ENCODE assay signal across 8 cellular contexts in the genomic region with DNA sequence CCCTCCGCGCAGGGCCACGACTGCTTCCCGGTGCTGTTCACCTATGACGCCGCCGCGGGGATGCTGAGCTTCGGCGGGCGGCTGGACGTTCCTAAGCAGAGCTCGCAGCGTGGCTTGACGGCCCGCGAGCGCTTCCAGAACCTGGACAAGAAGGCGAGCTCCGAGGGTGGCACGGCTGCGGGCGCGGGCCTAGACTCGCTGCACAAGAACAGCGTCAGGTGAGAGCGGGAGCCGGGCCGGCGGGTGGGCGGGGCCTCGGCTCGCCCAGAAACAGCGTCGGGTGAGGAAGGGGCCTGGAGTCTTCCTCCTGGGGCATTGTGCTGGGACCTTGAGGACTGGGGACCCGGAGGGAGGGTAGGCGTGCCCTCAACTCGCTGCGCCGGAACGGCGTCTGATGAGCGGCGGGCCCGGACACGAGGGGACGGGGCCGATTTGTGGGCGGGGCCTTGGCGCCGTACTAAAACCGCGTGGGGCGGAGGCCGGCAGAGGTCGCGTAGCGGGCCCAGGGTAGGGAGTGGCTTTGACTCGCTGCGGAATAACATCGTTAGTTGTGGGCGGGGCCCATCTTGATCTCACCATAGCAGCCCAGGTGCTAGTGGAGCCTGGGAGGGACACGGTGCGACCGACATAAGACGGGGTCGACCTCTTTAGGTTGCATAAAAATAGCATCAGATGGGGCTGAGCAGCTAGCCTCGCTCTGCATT. TPM values are rescaled to one million over a fixed set of nuclear protein-coding genes. Genes with fewer than 3 reads are reported as not detected.
DNase-seq lines count a peak whose midpoint lies in the region; ATAC-seq and TF ChIP-seq lines count a peak whose summit lies in the region.

No MANE protein-coding gene starts in this region.

- no peak for ATAC-seq in HG03378 (IDR thresholded peaks at IDR 0.05; ENCODE audit: unreplicated experiment)

- H3K27ac Mint-ChIP-seq in IgD-negative memory B cell: peak overlapping the region; percentile 90 to 96 (median 93)

- H3K36me3 Mint-ChIP-seq in IgD-negative memory B cell: peaks cover 3% of the 10 kb centered on the region

- H3K4me3 Mint-ChIP-seq in IgD-negative memory B cell: peak overlapping the region; percentile 80 to 95 (median 90)

- DNase-seq in GM12865 (ENCODE audit: low read depth): peak; percentile 71
- peak; percentile 74 for DNase-seq in T-helper 9 cell
- peak; percentile 81 for DNase-seq in astrocyte of the hippocampus (ENCODE audit: low read depth, low spot score)
- peak; percentile 83 for DNase-seq in iPS-NIHi7 (ENCODE audit: extremely low spot score)
- DNase-seq in stimulated activated CD4-positive, alpha-beta T cell treated with anti-CD3 and anti-CD28 coated beads, Interleukin-12 subunit alpha, Interleukin-12 subunit beta, amount 100 ng/mL, for 48 hours (ENCODE audit: low read depth in 2 of 3, low spot score in 1 of 3): peak; percentile 64 to 69 (median 65)
- DNase-seq in OCI-M1 (lab: John Stamatoyannopoulos, UW): no peak

- H3K4me1 Mint-ChIP-seq in IgD-negative memory B cell: peaks cover 9 to 10% (median 9%) of the 10 kb centered on the region in 3 donors

- H3K27me3 Mint-ChIP-seq in IgD-negative memory B cell: no peaks in the 10 kb centered on the region

- H3K9me3 Mint-ChIP-seq in IgD-negative memory B cell: no peaks in the 10 kb centered on the region

- TF ChIP-seq CTCF in GM12865 (IDR thresholded peaks at IDR 0.05; ENCODE audit: insufficient read depth, low read depth, low read length, missing control alignments): no peak

- H3K4me3 ChIP-seq in GM12865 (ENCODE audit: low read depth, low read length): no peak overlapping the region

RNA-seq across cellular contexts. Expression of a gene that starts 15.6 kb away (rescaled TPM):
- 33.8 TPM for polyA plus RNA-seq in IgD-negative memory B cell

RNA-seq across cellular contexts. Expression of a gene that starts 16.0 kb away (rescaled TPM):
- polyA plus RNA-seq in IgD-negative memory B cell: 162 TPM

RNA-seq across cellular contexts. Expression of a gene that starts 18.3 kb away (rescaled TPM):
- polyA plus RNA-seq in IgD-negative memory B cell: 728 TPM

RNA-seq across cellular contexts. Expression of a gene that starts 45.8 kb away (rescaled TPM):
- 5.5 TPM for polyA plus RNA-seq in IgD-negative memory B cell

RNA-seq across cellular contexts. Expression of a gene that starts 45.9 kb away (rescaled TPM):
- 28.7 TPM for polyA plus RNA-seq in IgD-negative memory B cell
